9 cellular contexts compared by ENCODE assay signal in genomic region chr16:66934839-66935318, GRCh38. TPM values are rescaled to one million over a fixed set of nuclear protein-coding genes. Genes with fewer than 3 reads are reported as not detected.
DNase-seq lines count a peak whose midpoint lies in the region; ATAC-seq and TF ChIP-seq lines count a peak whose summit lies in the region.
"Not testable (repeated sequence)": the region's sequence is repeated elsewhere in the genome, so short reads cannot be mapped to it uniquely, and the experiment has no call there.
"Had no signal": no experiment of that assay in that cellular context is flagged by ENCODE, and none has a peak within 500 bp of the region (broad histone marks: within the 10 kb centered on the region; RNA-seq: fewer than 3 reads in every experiment).

No MANE protein-coding gene starts in this region.

- not testable (repeated sequence) for H3K9me3 Mint-ChIP-seq in progenitor cell of endocrine pancreas (ENCODE audit: low read depth)

- not testable (repeated sequence) for H3K27me3 Mint-ChIP-seq in progenitor cell of endocrine pancreas

- H3K4me3 ChIP-seq in SK-N-MC (peak overlapping the region; percentile 85), adipocyte (ENCODE audit: low read length) (peak overlapping the region; percentile 100), epithelial cell of proximal tubule (ENCODE audit: low read depth, low read length) (peak overlapping the region; percentile 78), liver (ENCODE audit: low read depth in 1 of 3, low read length in 3 of 3) (peak overlapping the region; percentile 77 to 93 (median 81)), uterus (peak overlapping the region; percentile 78 to 94)

- not testable (repeated sequence) for H3K9me3 ChIP-seq in SK-N-MC (ENCODE audit: low read depth, low read length); adipocyte (ENCODE audit: control insufficient read depth, low read length); liver (ENCODE audit: control insufficient read depth in 4 of 4, low read length in 3 of 4); uterus

- not testable (repeated sequence) for TF ChIP-seq CTCF in epithelial cell of proximal tubule (conservative IDR thresholded peaks at IDR 0.05; ENCODE audit: low read depth, low read length); liver (IDR thresholded peaks at IDR 0.05; ENCODE audit: low read depth, low read length, missing input control); progenitor cell of endocrine pancreas (IDR thresholded peaks at IDR 0.05; ENCODE audit: unreplicated experiment); uterus (IDR thresholded peaks at IDR 0.05)

- H3K4me1 ChIP-seq in adipocyte (ENCODE audit: control insufficient read depth, insufficient read depth, low read length) (peaks cover 30% of the 10 kb centered on the region), liver (ENCODE audit: control insufficient read depth in 4 of 4, insufficient read depth in 4 of 4, low read length in 3 of 4) (peaks cover 10 to 65% (median 53%) of the 10 kb centered on the region in 4 donors), uterus (peaks cover 0 to 29% of the 10 kb centered on the region in 2 donors)

- WGBS in liver, result 2% methylated on average over 21 of the region's 24 CpGs

- H3K4me3 Mint-ChIP-seq in progenitor cell of endocrine pancreas (ENCODE audit: low read depth), result peak overlapping the region; percentile 94

- not testable (repeated sequence) for H3K36me3 Mint-ChIP-seq in progenitor cell of endocrine pancreas (ENCODE audit: insufficient read depth)

- H3K27ac ChIP-seq in SK-N-MC, result not testable (repeated sequence)
- H3K27ac ChIP-seq in liver (ENCODE audit: low read depth in 1 of 2, low read length in 2 of 2), result peak overlapping the region; percentile 94 to 96
- H3K27ac ChIP-seq in uterus, result peak overlapping the region; percentile 91 to 93

- ATAC-seq in GM18517 (IDR thresholded peaks at IDR 0.05; ENCODE audit: unreplicated experiment) (peak; percentile 4), HG03342 (IDR thresholded peaks at IDR 0.05; ENCODE audit: unreplicated experiment) (peak; percentile 12)

- not testable (repeated sequence) for TF ChIP-seq POLR2A in uterus (IDR thresholded peaks at IDR 0.05)

- H3K9ac ChIP-seq in SK-N-MC (ENCODE audit: insufficient read length), result peak overlapping the region; percentile 85
- peak overlapping the region; percentile 100 for H3K9ac ChIP-seq in adipocyte (ENCODE audit: low read length)
- peak overlapping the region; percentile 85 to 86 for H3K9ac ChIP-seq in liver (ENCODE audit: low read depth in 1 of 2, low read length in 2 of 2)

- peak overlapping the region; percentile 96 for H3K27ac Mint-ChIP-seq in progenitor cell of endocrine pancreas

- H3K27me3 ChIP-seq in adipocyte (replicated peaks; ENCODE audit: control insufficient read depth, insufficient read depth, low read length); liver (ENCODE audit: control insufficient read depth in 4 of 4, insufficient read depth in 4 of 4, low read length in 3 of 4); uterus: not testable (repeated sequence)

- intact Hi-C loops in uterus (cut with DNase I; ENCODE audit: low total_unique reads), result not testable (repeated sequence)

- H3K36me3 ChIP-seq in SK-N-MC (ENCODE audit: insufficient read depth, low read length); liver (ENCODE audit: control insufficient read depth in 4 of 4, insufficient read depth in 3 of 4, low read depth in 1 of 4, low read length in 3 of 4); uterus: not testable (repeated sequence)
- peaks cover 15% of the 10 kb centered on the region for H3K36me3 ChIP-seq in adipocyte (ENCODE audit: control insufficient read depth, insufficient read depth, low read length, severe bottlenecking)

- not testable (repeated sequence) for DNase-seq in SK-N-MC (ENCODE audit: low read depth, low spot score); adipocyte (ENCODE audit: low read depth); epithelial cell of proximal tubule (ENCODE audit: low read depth); progenitor cell of endocrine pancreas (ENCODE audit: low spot score, unreplicated experiment); uterus

- H3K4me1 Mint-ChIP-seq in progenitor cell of endocrine pancreas (ENCODE audit: low read depth), result peaks cover 22% of the 10 kb centered on the region

- TF ChIP-seq RAD21 in liver (IDR thresholded peaks at IDR 0.05), result not testable (repeated sequence)

RNA-seq across cellular contexts. Expression of gene CES2, which starts 0.4 kb away (rescaled TPM):
- total RNA-seq in epithelial cell of proximal tubule (10.9 and 20.9 TPM in 2 replicates), liver (100 to 1,000 TPM in 1 of 2 donors, 10 to 100 TPM in 1; 21.2 to 200 TPM), progenitor cell of endocrine pancreas (39.2 and 43.9 TPM in 2 replicates), uterus (10 to 100 TPM; 15.0 to 51.0 (median 26.0) TPM)
- polyA plus RNA-seq in liver, result 100 to 1,000 TPM; 173 to 190 TPM

RNA-seq across cellular contexts. Expression of gene CIAO2B, which starts 0.7 kb away (rescaled TPM):
- 123 and 178 TPM in 2 replicates for total RNA-seq in epithelial cell of proximal tubule
- 10 to 100 TPM; 51.1 to 52.5 TPM for total RNA-seq in liver
- 100 to 1,000 TPM; 120 TPM for polyA plus RNA-seq in liver
- 58.1 and 59.9 TPM in 2 replicates for total RNA-seq in progenitor cell of endocrine pancreas
- total RNA-seq in uterus, result 10 to 100 TPM; 15.9 to 76.8 (median 74.2) TPM

RNA-seq across cellular contexts. Expression of gene RRAD, which starts 9.5 kb away (rescaled TPM):
- 6.5 and 40.2 TPM in 2 replicates for total RNA-seq in epithelial cell of proximal tubule
- total RNA-seq in liver, result under 1 TPM; 0.14 to 0.50 TPM
- polyA plus RNA-seq in liver, result under 1 TPM; 0.58 to 0.61 TPM
- total RNA-seq in progenitor cell of endocrine pancreas, result 0.27 and 0.36 TPM in 2 replicates
- 10 to 100 TPM in 3 of 4 donors, 1 to 10 TPM in 1; 7.5 to 32.8 (median 18.8) TPM for total RNA-seq in uterus

RNA-seq across cellular contexts. Expression of gene CDH16, which starts 16.2 kb away (rescaled TPM):
- total RNA-seq in epithelial cell of proximal tubule (0.14 and 0.81 TPM in 2 replicates), liver (under 1 TPM in 1 of 2 donors, not detected in 1; 0.56 TPM), progenitor cell of endocrine pancreas (not detected in 2 replicates), uterus (10 to 100 TPM in 1 of 4 donors, not detected in 3; 12.6 TPM)
- polyA plus RNA-seq in liver, result not detected
- total RNA-seq: mesenteric fat pad had no signal

RNA-seq across cellular contexts. Expression of gene CES3, which starts 26.2 kb away (rescaled TPM):
- 0.75 TPM in 1 of 2 replicates, not detected in the other for total RNA-seq in epithelial cell of proximal tubule
- total RNA-seq in liver, result 10 to 100 TPM in 1 of 2 donors, under 1 TPM in 1; 0.19 to 28.3 TPM
- 10 to 100 TPM; 12.3 to 12.7 TPM for polyA plus RNA-seq in liver
- 2.7 and 4.8 TPM in 2 replicates for total RNA-seq in progenitor cell of endocrine pancreas
- 1 to 10 TPM in 2 of 4 donors, under 1 TPM in 2; 0.51 to 2.8 (median 0.86) TPM for total RNA-seq in uterus
